In the genomic region with DNA sequence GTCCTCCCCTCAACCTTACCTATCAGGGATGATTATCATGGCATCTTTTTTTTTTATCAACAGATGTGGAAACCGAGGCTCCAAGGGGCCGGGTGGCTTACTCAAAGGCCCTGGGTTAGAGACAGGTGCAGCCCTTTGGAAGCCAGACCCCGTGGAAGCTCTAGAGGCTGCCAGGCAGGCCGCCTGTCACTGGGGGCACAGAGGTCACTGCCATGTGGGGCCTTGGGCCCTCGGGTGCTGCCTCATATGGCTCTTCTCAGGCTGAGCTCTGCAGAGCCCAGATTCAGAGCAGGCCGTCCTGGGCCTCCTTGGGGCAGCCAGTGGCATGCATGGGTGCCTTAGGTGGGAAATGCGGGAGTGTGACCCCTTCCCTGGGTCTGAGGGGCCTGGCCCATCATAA, we compare ENCODE assay signal across 21 cellular contexts.
DNase-seq lines count a peak whose midpoint lies in the region; ATAC-seq and TF ChIP-seq lines count a peak whose summit lies in the region.
"Had no signal": no experiment of that assay in that cellular context is flagged by ENCODE, and none has a peak within 500 bp of the region (broad histone marks: within the 10 kb centered on the region; RNA-seq: fewer than 3 reads in every experiment).

No MANE protein-coding gene starts in this region.

- no peak overlapping the region for H4K91ac ChIP-seq in neuronal stem cell (ENCODE audit: low read depth, low read length, poor library complexity)

- intact Hi-C loops in aorta (cut with DNase I): no loop called here

- TF ChIP-seq CTCF in GM10266 (IDR thresholded peaks at IDR 0.05; ENCODE audit: control insufficient read depth, insufficient read depth, low read depth, missing control alignments): no peak

- ATAC-seq in aorta (ENCODE audit: low FRiP score): no peak

- H3K4me1 ChIP-seq in BLaER1 treated with 17β-estradiol and CSF1 and Interleukin-3, amounts not matched to agents 10 nM and 100 nM: peaks cover 9 to 100% (median 88%) of the 10 kb centered on the region in 10 experiments; a peak in 19 of 20 replicates
- H3K4me1 ChIP-seq in neuronal stem cell (ENCODE audit: control insufficient read depth in 2 of 2, insufficient read depth in 1 of 2, low read depth in 1 of 2, low read length in 2 of 2): no peaks in the 10 kb centered on the region
- no peaks in the 10 kb centered on the region for H3K4me1 ChIP-seq in aorta (ENCODE audit: control insufficient read depth in 1 of 2, insufficient read depth in 2 of 2, low read length in 2 of 2)
- H3K4me1 ChIP-seq: BE2C had no signal

- H3K23ac ChIP-seq in neuronal stem cell (ENCODE audit: low read depth, low read length, poor library complexity): no peak overlapping the region

- H3K4ac ChIP-seq in neuronal stem cell (ENCODE audit: low read length): no peak overlapping the region

- no peak overlapping the region for H2AFZ ChIP-seq in neuronal stem cell (ENCODE audit: low read length)

- H2BK15ac ChIP-seq in neuronal stem cell (ENCODE audit: low read length): no peak overlapping the region

- no peak overlapping the region for H3K14ac ChIP-seq in neuronal stem cell (ENCODE audit: low read length)

- peak overlapping the region; percentile 23 for H2AK5ac ChIP-seq in neuronal stem cell (ENCODE audit: low read depth, low read length)

- no peaks in the 10 kb centered on the region for H3K79me1 ChIP-seq in neuronal stem cell (ENCODE audit: low read depth, low read length)

- DNase-seq in neuronal stem cell (ENCODE audit: low spot score) (no peak), aorta (peak; percentile 23 to 33), GM19240 (ENCODE audit: insufficient read length, low spot score) (no peak), GM10266 (ENCODE audit: extremely low spot score) (no peak)
- DNase-seq in activated CD4-positive, alpha-beta T cell treated with anti-CD3 and anti-CD28 coated beads for 48 hours: no peak
- DNase-seq: 8988T; ACHN; BE2C; C1 segment of cervical spinal cord; CD4-positive, alpha-beta memory T cell; CD4-positive, CD25-positive, alpha-beta regulatory T cell; CD8-positive, alpha-beta memory T cell; COR-L47; DMS 273 treated with DMSO at 0.1 percent for 48 hours; DMS153; DMS53; DMS79; DND-41; EL; GDM1 had no signal

- H2BK5ac ChIP-seq in neuronal stem cell (ENCODE audit: low read length): no peak overlapping the region

- H2BK12ac ChIP-seq in neuronal stem cell (ENCODE audit: low read length): no peak overlapping the region

- peak overlapping the region in 5 of 11 experiments; percentile 13 to 59 (median 27); a peak in 5 of 22 replicates for H3K27ac ChIP-seq in BLaER1 treated with 17β-estradiol and CSF1 and Interleukin-3, amounts not matched to agents 10 nM and 100 nM
- H3K27ac ChIP-seq in neuronal stem cell (replicated peaks; ENCODE audit: low read length): no peak overlapping the region
- no peak overlapping the region for H3K27ac ChIP-seq in aorta (ENCODE audit: low read depth in 1 of 2, low read length in 2 of 2)

- H3K18ac ChIP-seq in neuronal stem cell (ENCODE audit: low read length): no peak overlapping the region

- H3K9me3 ChIP-seq in BLaER1 treated with 17β-estradiol and CSF1 and Interleukin-3, amounts not matched to agents 10 nM and 100 nM (replicated peaks in 1 of 11): peaks cover 0 to 16% (median 6%) of the 10 kb centered on the region in 11 experiments; a peak in 13 of 22 replicates
- H3K9me3 ChIP-seq in neuronal stem cell (replicated peaks in 1 of 2; ENCODE audit: control insufficient read depth in 2 of 2, insufficient read depth in 1 of 2, low read depth in 1 of 2, low read length in 2 of 2): peaks cover 0 to 10% of the 10 kb centered on the region in 2 donors
- H3K9me3 ChIP-seq in aorta (ENCODE audit: control insufficient read depth, low read length): no peaks in the 10 kb centered on the region
- H3K9me3 ChIP-seq: BE2C had no signal

- peak overlapping the region in 8 of 11 experiments; percentile 24 to 93 (median 72); a peak in 16 of 22 replicates for H3K4me2 ChIP-seq in BLaER1 treated with 17β-estradiol and CSF1 and Interleukin-3, amounts not matched to agents 10 nM and 100 nM
- no peak overlapping the region for H3K4me2 ChIP-seq in neuronal stem cell (ENCODE audit: insufficient read depth, low read length, poor library complexity, severe bottlenecking)

- no peak overlapping the region for H3K4me3 ChIP-seq in BLaER1 treated with 17β-estradiol and CSF1 and Interleukin-3, amounts not matched to agents 10 nM and 100 nM
- no peak overlapping the region for H3K4me3 ChIP-seq in neuronal stem cell (ENCODE audit: low read length in 2 of 2)
- no peak overlapping the region for H3K4me3 ChIP-seq in aorta (ENCODE audit: low read length in 2 of 2)

- H3K27me3 ChIP-seq in BLaER1 treated with 17β-estradiol and CSF1 and Interleukin-3, amounts not matched to agents 10 nM and 100 nM: peaks cover 0 to 54% (median 0%) of the 10 kb centered on the region in 11 experiments; a peak in 4 of 22 replicates
- peaks cover 0 to 4% (median 3%) of the 10 kb centered on the region in 3 experiments for H3K27me3 ChIP-seq in neuronal stem cell (ENCODE audit: control insufficient read depth in 3 of 3, insufficient read depth in 3 of 3, low read depth in 1 of 3, low read length in 3 of 3)
- no peaks in the 10 kb centered on the region for H3K27me3 ChIP-seq in aorta (ENCODE audit: control insufficient read depth in 1 of 2, insufficient read depth in 2 of 2, low read length in 1 of 2)
- H3K27me3 ChIP-seq: BE2C had no signal

- H4K8ac ChIP-seq in neuronal stem cell (ENCODE audit: low read depth, low read length): no peak overlapping the region

- WGBS in neuronal stem cell (ENCODE audit: extremely low coverage in 2 of 2, insufficient read length in 2 of 2, insufficient replicate concordance in 1 of 2), 2 donors: no CpG with 5 or more reads among the region's 7 CpGs
- 88 to 89% methylated on average over 7 of the region's 7 CpGs for WGBS in aorta, 2 donors

- peak overlapping the region in 3 of 11 experiments; percentile 5 to 49 (median 49); a peak in 3 of 22 replicates for H3K9ac ChIP-seq in BLaER1 treated with 17β-estradiol and CSF1 and Interleukin-3, amounts not matched to agents 10 nM and 100 nM
- no peak overlapping the region for H3K9ac ChIP-seq in neuronal stem cell (ENCODE audit: low read depth, low read length, poor library complexity)

- H4K20me1 ChIP-seq in BLaER1 treated with 17β-estradiol and CSF1 and Interleukin-3, amounts not matched to agents 10 nM and 100 nM: peaks cover 0 to 100% (median 23%) of the 10 kb centered on the region in 11 experiments; a peak in 13 of 22 replicates

- no peak overlapping the region for H2BK120ac ChIP-seq in neuronal stem cell (ENCODE audit: low read depth, low read length)

- peaks cover 0 to 97% (median 40%) of the 10 kb centered on the region in 11 experiments; a peak in 17 of 22 replicates for H3K36me3 ChIP-seq in BLaER1 treated with 17β-estradiol and CSF1 and Interleukin-3, amounts not matched to agents 10 nM and 100 nM
- H3K36me3 ChIP-seq in neuronal stem cell (replicated peaks in 1 of 2; ENCODE audit: control insufficient read depth in 2 of 2, insufficient read depth in 2 of 2, low read length in 2 of 2) (no peaks in the 10 kb centered on the region), aorta (ENCODE audit: control insufficient read depth in 1 of 2, insufficient read depth in 2 of 2, low read length in 1 of 2) (no peaks in the 10 kb centered on the region)
- H3K36me3 ChIP-seq: BE2C had no signal

Comparison
In these comparisons a context has a peak if more than half of its experiments do, and no peak if none do; other contexts are left out.
1. DNase-seq: peak in aorta (2 of 2); none in neuronal stem cell (single experiment), GM19240 (single experiment), activated CD4-positive, alpha-beta T cell treated with anti-CD3 and anti-CD28 coated beads for 48 hours (single experiment) and GM10266 (single experiment).